8 cellular contexts compared by ENCODE assay signal in the genomic region with DNA sequence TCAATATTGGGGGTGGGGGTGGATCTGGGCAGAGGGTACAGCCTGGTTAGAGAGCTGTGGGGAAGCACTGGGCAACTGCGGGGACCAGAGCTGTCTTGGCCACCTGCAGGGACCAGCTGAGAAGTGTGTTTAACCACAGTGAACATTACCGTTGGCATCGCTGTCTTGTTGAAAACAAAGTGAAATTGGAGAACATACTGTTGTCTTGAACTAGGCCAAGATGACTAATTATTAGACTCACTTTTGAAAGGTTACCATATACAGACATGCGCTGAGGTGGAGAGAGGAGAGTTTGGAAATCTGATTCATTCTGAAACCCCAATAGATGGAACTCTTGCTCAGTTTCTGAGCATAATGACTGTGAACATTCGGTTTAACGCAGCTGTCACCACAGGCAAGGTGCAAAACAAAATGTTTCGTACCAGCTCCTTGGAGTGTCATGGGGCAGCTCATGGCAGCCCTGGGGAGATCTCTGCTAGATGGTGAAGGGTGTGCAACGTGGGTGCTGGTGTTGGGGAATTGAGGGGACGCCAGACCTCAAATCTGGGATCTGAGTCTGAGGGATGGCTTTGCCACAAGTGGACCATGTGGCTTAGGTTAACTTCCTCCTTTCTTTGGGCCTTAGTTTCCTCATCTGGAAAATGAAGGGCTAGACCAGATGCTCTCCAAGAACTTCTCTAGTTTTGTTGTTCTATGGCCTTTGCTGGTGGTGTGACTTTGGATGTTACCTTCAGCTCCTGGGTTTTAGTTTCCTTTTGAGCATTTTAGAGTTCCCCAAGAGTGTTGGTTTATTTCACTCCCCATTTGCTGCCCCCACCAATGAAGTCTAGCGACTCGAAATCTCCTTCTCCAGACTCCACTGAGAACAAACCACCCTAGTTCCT. TPM values are rescaled to one million over a fixed set of nuclear protein-coding genes. Genes with fewer than 3 reads are reported as not detected.
DNase-seq lines count a peak whose midpoint lies in the region; ATAC-seq and TF ChIP-seq lines count a peak whose summit lies in the region.

No MANE protein-coding gene starts in this region.

- no peaks in the 10 kb centered on the region for H3K9me3 ChIP-seq in esophagus (ENCODE audit: control insufficient read depth in 2 of 2, insufficient read depth in 1 of 2, low read depth in 1 of 2, low read length in 1 of 2)
- H3K9me3 ChIP-seq in suprapubic skin: no peaks in the 10 kb centered on the region
- H3K9me3 ChIP-seq in prostate gland: no peaks in the 10 kb centered on the region

- TF ChIP-seq POLR2A in suprapubic skin (IDR thresholded peaks at IDR 0.05): no peak
- TF ChIP-seq POLR2A in prostate gland (IDR thresholded peaks at IDR 0.05): no peak

- H3K4me3 ChIP-seq in esophagus (ENCODE audit: low read depth in 1 of 2, low read length in 2 of 2) (no peak overlapping the region), suprapubic skin (no peak overlapping the region), prostate gland (no peak overlapping the region)

- TF ChIP-seq CTCF in AG09319 (IDR thresholded peaks at IDR 0.05; ENCODE audit: low read depth, low read length): peak; percentile 6; the same call in 1 of the 2 replicates
- no peak for TF ChIP-seq CTCF in suprapubic skin (IDR thresholded peaks at IDR 0.05)
- TF ChIP-seq CTCF in prostate gland (IDR thresholded peaks at IDR 0.05): no peak

- 64% methylated on average over 11 of the region's 11 CpGs for WGBS in esophagus, 2 donors
- WGBS in suprapubic skin: 74% methylated on average over 11 of the region's 11 CpGs
- WGBS in prostate gland: 67% methylated on average over 11 of the region's 11 CpGs

- H3K36me3 ChIP-seq in esophagus (ENCODE audit: control insufficient read depth in 2 of 2, insufficient read depth in 2 of 2, low read length in 1 of 2) (no peaks in the 10 kb centered on the region), suprapubic skin (no peaks in the 10 kb centered on the region), prostate gland (no peaks in the 10 kb centered on the region)

- H3K27ac ChIP-seq in esophagus (ENCODE audit: low read depth in 2 of 2, low read length in 1 of 2): peak overlapping the region; percentile 61 to 77
- H3K27ac ChIP-seq in suprapubic skin: no peak overlapping the region
- no peak overlapping the region for H3K27ac ChIP-seq in prostate gland

- intact Hi-C loops in prostate gland (cut with DNase I): loop anchor here (10.0 kb wide), 2 partner anchors 93 to 163 kb away; a partner anchor contains a TSS

- peak; percentile 71 for ATAC-seq in GM19025 (IDR thresholded peaks at IDR 0.05; ENCODE audit: low read depth, unreplicated experiment)
- peak; percentile 65 for ATAC-seq in HG03103 (IDR thresholded peaks at IDR 0.05; ENCODE audit: low read depth, unreplicated experiment)
- ATAC-seq in SK-N-SH treated with all-trans-retinoic acid at 6 μM for 48 hours: peak; percentile 67

- H3K4me1 ChIP-seq in esophagus (ENCODE audit: control insufficient read depth in 2 of 2, insufficient read depth in 2 of 2, low read length in 1 of 2) (peaks cover 0 to 2% of the 10 kb centered on the region in 2 donors), suprapubic skin (peaks cover 9% of the 10 kb centered on the region), prostate gland (replicated peaks) (no peaks in the 10 kb centered on the region)

- H3K27me3 ChIP-seq in esophagus (ENCODE audit: control insufficient read depth in 1 of 2, insufficient read depth in 2 of 2, low read length in 2 of 2): no peaks in the 10 kb centered on the region
- peaks cover 18% of the 10 kb centered on the region for H3K27me3 ChIP-seq in suprapubic skin
- no peaks in the 10 kb centered on the region for H3K27me3 ChIP-seq in prostate gland (replicated peaks; ENCODE audit: insufficient read depth)

- peak; percentile 37 for TF ChIP-seq EP300 in suprapubic skin (IDR thresholded peaks at IDR 0.05)

- DNase-seq in AG09319 (ENCODE audit: extremely low read depth, low read depth): peak; percentile 66
- no peak for DNase-seq in suprapubic skin (ENCODE audit: low spot score in 2 of 2)
- DNase-seq in prostate gland (ENCODE audit: low spot score): no peak
- no peak for DNase-seq in NCI-H446 treated with DMSO at 0.1 percent for 48 hours (lab: John Stamatoyannopoulos, UW)

TF ChIP-seq in SK-N-SH treated with all-trans-retinoic acid at 6 μM for 48 hours, 23 proteins besides CTCF, POLR2A, EP300 and RAD21:
- TF ChIP-seq ZNF565 (CRISPR knock-in tag; conservative IDR thresholded peaks at IDR 0.05; ENCODE audit: low read depth): no peak
- TF ChIP-seq TCF4 (CRISPR knock-in tag; IDR thresholded peaks at IDR 0.05; ENCODE audit: borderline replicate concordance): no peak
- TF ChIP-seq, protein P1, sequence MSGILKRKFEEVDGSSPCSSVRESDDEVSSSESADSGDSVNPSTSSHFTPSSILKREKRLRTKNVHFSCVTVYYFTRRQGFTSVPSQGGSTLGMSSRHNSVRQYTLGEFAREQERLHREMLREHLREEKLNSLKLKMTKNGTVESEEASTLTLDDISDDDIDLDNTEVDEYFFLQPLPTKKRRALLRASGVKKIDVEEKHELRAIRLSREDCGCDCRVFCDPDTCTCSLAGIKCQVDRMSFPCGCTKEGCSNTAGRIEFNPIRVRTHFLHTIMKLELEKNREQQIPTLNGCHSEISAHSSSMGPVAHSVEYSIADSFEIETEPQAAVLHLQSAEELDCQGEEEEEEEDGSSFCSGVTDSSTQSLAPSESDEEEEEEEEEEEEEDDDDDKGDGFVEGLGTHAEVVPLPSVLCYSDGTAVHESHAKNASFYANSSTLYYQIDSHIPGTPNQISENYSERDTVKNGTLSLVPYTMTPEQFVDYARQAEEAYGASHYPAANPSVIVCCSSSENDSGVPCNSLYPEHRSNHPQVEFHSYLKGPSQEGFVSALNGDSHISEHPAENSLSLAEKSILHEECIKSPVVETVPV (CRISPR knock-in tag; IDR thresholded peaks at IDR 0.05): no peak
- no peak for TF ChIP-seq ESRRG (CRISPR knock-in tag; IDR thresholded peaks at IDR 0.05)
- TF ChIP-seq ZNF8 (CRISPR knock-in tag; IDR thresholded peaks at IDR 0.05): no peak
- TF ChIP-seq SNAI2 (CRISPR knock-in tag; IDR thresholded peaks at IDR 0.05): no peak
TF ChIP-seq in SK-N-SH treated with all-trans-retinoic acid at 6 μM for 48 hours: peak in this region for 0.

RNA-seq across cellular contexts. Expression of a gene that starts 24.6 kb away (rescaled TPM):
- polyA plus RNA-seq in esophagus: not detected
- total RNA-seq in suprapubic skin (not detected), prostate gland (1 to 10 TPM in 1 of 2 donors, not detected in 1; 7.2 TPM)

Comparison
In these comparisons a context has a peak if more than half of its experiments do, and no peak if none do; other contexts are left out.
1. H3K27ac ChIP-seq: peak in esophagus (2 of 2); none in suprapubic skin (single experiment) and prostate gland (0 of 2).
2. Peak in every context shown above with its lines, with median percentiles within 50 percentile points of each other: ATAC-seq.